17 cellular contexts compared by ENCODE assay signal in the genomic region with DNA sequence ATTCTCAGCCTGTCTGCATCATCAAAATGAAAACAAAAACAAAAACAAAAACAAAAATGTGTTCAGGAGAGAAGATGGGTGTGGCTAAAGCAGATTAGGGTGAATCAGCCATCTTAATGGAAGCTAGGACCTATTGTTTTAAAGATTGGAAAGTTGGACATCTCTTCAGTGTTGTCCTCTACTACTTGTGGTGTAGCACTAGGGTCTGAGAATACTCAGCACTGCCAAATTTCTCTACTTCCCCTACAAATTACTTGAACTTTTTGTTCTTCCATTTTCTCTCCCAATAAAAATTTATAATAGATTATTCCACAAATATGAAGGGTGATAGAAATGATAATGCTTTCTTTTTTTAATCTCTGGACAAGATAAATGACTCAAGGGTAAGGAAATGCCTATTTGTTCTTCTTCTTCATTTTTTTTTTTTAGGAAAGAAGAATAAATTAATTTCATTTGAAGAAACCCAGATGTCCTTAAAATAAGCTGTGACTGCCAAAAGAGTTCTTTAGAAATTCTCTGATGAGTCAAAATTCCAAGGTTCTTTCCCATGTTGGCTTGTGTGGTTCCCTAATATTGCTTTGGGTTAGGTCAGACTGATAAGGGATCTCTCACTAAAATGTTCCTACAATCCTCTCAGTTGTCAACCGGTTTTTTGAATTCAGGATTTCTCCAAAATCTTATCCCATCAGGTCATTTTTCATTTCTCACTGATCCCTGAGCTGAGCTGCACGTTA.
A peak's percentile ranks its signal among the peaks of the same experiment; 100 is the strongest.
DNase-seq lines count a peak whose midpoint lies in the region; ATAC-seq, FAIRE-seq and TF ChIP-seq lines count a peak whose summit lies in the region.
"Had no signal": no experiment of that assay in that cellular context is flagged by ENCODE, and none has a peak within 500 bp of the region (broad histone marks: within the 10 kb centered on the region; RNA-seq: fewer than 3 reads in every experiment).

No MANE protein-coding gene starts in this region.

- POLR2A ChIA-PET in K562 (lab: Yijun Ruan, JAX), result no interaction called here

- TF ChIP-seq POLR2A in K562 (conservative IDR thresholded peaks at IDR 0.05), result no peak

- no peak for TF ChIP-seq RAD21 in K562 (CRISPR knock-in tag; conservative IDR thresholded peaks at IDR 0.05 in 1 of 2, IDR thresholded peaks at IDR 0.05 in 1 of 2)

- WGBS in K562 (ENCODE audit: insufficient coverage, low coverage, missing lambda C conversion rate), result 22% methylated on average over 2 of the region's 2 CpGs
- WGBS in heart right ventricle, 2 donors, result 53 to 71% methylated on average over 2 of the region's 2 CpGs
- 59 to 60% methylated on average over 2 of the region's 2 CpGs for WGBS in aorta, 2 donors
- WGBS in small intestine, 3 donors, result 55 to 63% (median 59%) methylated on average over 2 of the region's 2 CpGs

- H3K27me3 ChIP-seq in K562 (ENCODE audit: control insufficient read depth in 2 of 2, insufficient read depth in 2 of 2, low read length in 2 of 2) (no peaks in the 10 kb centered on the region), heart right ventricle (no peaks in the 10 kb centered on the region), aorta (ENCODE audit: control insufficient read depth in 1 of 2, insufficient read depth in 2 of 2, low read length in 1 of 2) (no peaks in the 10 kb centered on the region), small intestine (ENCODE audit: control insufficient read depth in 2 of 2, insufficient read depth in 2 of 2, low read length in 2 of 2) (no peaks in the 10 kb centered on the region)
- H3K27me3 ChIP-seq: transverse colon had no signal

- intact Hi-C loops in Right ventricle myocardium inferior (cut with DNase I) (no loop called here), cardiac septum (cut with DNase I) (loop anchor here (10.0 kb wide), 1 partner anchor 566 kb away; a partner anchor contains a TSS), K562 (cut with micrococcal nuclease) (no loop called here), heart right ventricle (cut with DNase I) (no loop called here), aorta (cut with DNase I) (no loop called here)

- TF ChIP-seq CTCF in K562 (IDR thresholded peaks at IDR 0.05 in 2 of 3, conservative IDR thresholded peaks at IDR 0.05 in 1 of 3; ENCODE audit: insufficient read depth in 2 of 3, low read depth in 1 of 3, low read length in 3 of 3), result no peak
- TF ChIP-seq CTCF in heart right ventricle (IDR thresholded peaks at IDR 0.05), result no peak

- no peaks in the 10 kb centered on the region for H3K36me3 ChIP-seq in K562 (ENCODE audit: control insufficient read depth, insufficient read depth, low read length)
- no peaks in the 10 kb centered on the region for H3K36me3 ChIP-seq in heart right ventricle
- no peaks in the 10 kb centered on the region for H3K36me3 ChIP-seq in aorta (ENCODE audit: control insufficient read depth in 1 of 2, insufficient read depth in 2 of 2, low read length in 1 of 2)
- no peaks in the 10 kb centered on the region for H3K36me3 ChIP-seq in small intestine (ENCODE audit: control insufficient read depth in 2 of 2, insufficient read depth in 2 of 2, low read length in 2 of 2)
- H3K36me3 ChIP-seq: lower lobe of right lung, transverse colon had no signal

- in situ Hi-C loops in K562 (cut with MboI), result no loop called here

- H2AFZ ChIP-seq in K562 (ENCODE audit: low read depth, low read length), result 0 out of 2 replicates have a peak overlapping the region, but pooled peaks have one; percentile 34

- H3K4me3 ChIP-seq in K562 (no peak overlapping the region), heart right ventricle (no peak overlapping the region), aorta (ENCODE audit: low read length in 2 of 2) (no peak overlapping the region), small intestine (ENCODE audit: low read depth in 1 of 2, low read length in 2 of 2) (no peak overlapping the region)
- H3K4me3 ChIP-seq: lower lobe of right lung, transverse colon had no signal

- H3K4me1 ChIP-seq in K562 (replicated peaks in 1 of 2; ENCODE audit: control insufficient read depth in 2 of 2, insufficient read depth in 2 of 2, low read length in 2 of 2), result peaks cover 0 to 3% of the 10 kb centered on the region in 2 experiments; a peak in 1 of 5 replicates
- peaks cover 0 to 22% (median 0%) of the 10 kb centered on the region in 9 donors for H3K4me1 ChIP-seq in heart right ventricle
- no peaks in the 10 kb centered on the region for H3K4me1 ChIP-seq in aorta (ENCODE audit: control insufficient read depth in 1 of 2, insufficient read depth in 2 of 2, low read length in 2 of 2)
- no peaks in the 10 kb centered on the region for H3K4me1 ChIP-seq in small intestine (ENCODE audit: control insufficient read depth in 2 of 2, insufficient read depth in 1 of 2, low read depth in 1 of 2, low read length in 1 of 2)
- H3K4me1 ChIP-seq: lower lobe of right lung, transverse colon had no signal

- BruUV-seq in K562 (replicated peaks; lab: Mats Ljungman, UMichigan), result no TSS peak

- peak; percentile 88 for ATAC-seq in Right ventricle myocardium inferior
- no peak for ATAC-seq in K562
- ATAC-seq in heart right ventricle, result peak in 5 of 8 donors; percentile 37 to 81 (median 50)
- ATAC-seq in aorta (ENCODE audit: low FRiP score), result peak; percentile 68
- ATAC-seq: activated naive CD8-positive, alpha-beta T cell treated with anti-CD3 and anti-CD28 coated beads, Interleukin-2, amount 50 U/mL, for 24 hours; activated T-helper 17 cell treated with anti-CD3 and anti-CD28 coated beads, Interleukin-2, amount 50 U/mL, for 72 hours; lower lobe of right lung; natural killer cell treated with Interleukin-12 subunit alpha and Interleukin-12 subunit beta and Interleukin-15 and Interleukin-18, amount 100 ng/mL, for 72 hours; stimulated activated naive B cell treated with anti-CD40 and anti-IgM and Interleukin-4, amounts not matched to agents 10 μg/mL and 1 μg/mL and 100 μg/mL, for 72 hours had no signal

- FAIRE-seq in K562 (lab: Jason Lieb, UNC) (no peak), small intestine (lab: Jason Lieb, UNC) (no peak)

- H3K27ac ChIP-seq in K562 (ENCODE audit: extremely low read depth, low read depth, low read length), result no peak overlapping the region
- H3K27ac ChIP-seq in heart right ventricle, result peak overlapping the region in 7 of 10 donors; percentile 7 to 57 (median 35)
- no peak overlapping the region for H3K27ac ChIP-seq in aorta (ENCODE audit: low read depth in 1 of 2, low read length in 2 of 2)
- H3K27ac ChIP-seq in small intestine (ENCODE audit: low read depth in 1 of 2, low read length in 1 of 2), result no peak overlapping the region
- H3K27ac ChIP-seq: lower lobe of right lung, transverse colon had no signal

- no peaks in the 10 kb centered on the region for H4K20me1 ChIP-seq in K562 (replicated peaks; ENCODE audit: control insufficient read depth, insufficient read depth, low read length)

- H3K9ac ChIP-seq in K562 (ENCODE audit: insufficient read depth in 1 of 2, low read depth in 2 of 2, low read length in 2 of 2), result no peak overlapping the region

- no peak for DNase-seq in Right ventricle myocardium inferior (ENCODE audit: missing footprints)
- DNase-seq in cardiac septum (ENCODE audit: low spot score), result no peak
- DNase-seq in K562 (ENCODE audit: extremely low read depth in 1 of 4, low spot score in 3 of 4), result no peak
- DNase-seq in heart right ventricle, result no peak
- no peak for DNase-seq in aorta
- no peak for DNase-seq in small intestine
- DNase-seq in HuH-7.5 (ENCODE audit: low spot score), result no peak
- no peak for DNase-seq in NCI-H146 treated with DMSO at 0.1 percent for 48 hours (lab: John Stamatoyannopoulos, UW; ENCODE audit: unreplicated experiment)
- DNase-seq: 8988T; activated naive CD8-positive, alpha-beta T cell treated with anti-CD3 and anti-CD28 coated beads, Interleukin-2, amount 50 U/mL, for 24 hours; CD4-positive, alpha-beta T cell; lower lobe of right lung; NCI-H1694 treated with DMSO at 0.1 percent for 48 hours; stimulated activated naive B cell treated with anti-CD40 and anti-IgM and Interleukin-4, amounts not matched to agents 10 μg/mL and 1 μg/mL and 100 μg/mL, for 72 hours; transverse colon had no signal

- CTCF ChIA-PET in K562 (lab: Yijun Ruan, JAX; ENCODE audit: low intra/inter-chr PET ratio), result no interaction called here

- no peaks in the 10 kb centered on the region for H3K79me2 ChIP-seq in K562 (ENCODE audit: control insufficient read depth, insufficient read depth, low read length)

- no peak for TF ChIP-seq EP300 in K562 (IDR thresholded peaks at IDR 0.05; ENCODE audit: low read length)

- H3K9me3 ChIP-seq in K562 (replicated peaks; ENCODE audit: control insufficient read depth, insufficient read depth, low read depth, low read length), result no peaks in the 10 kb centered on the region
- H3K9me3 ChIP-seq in heart right ventricle, result peaks cover 0 to 9% (median 0%) of the 10 kb centered on the region in 11 donors
- H3K9me3 ChIP-seq in aorta (ENCODE audit: control insufficient read depth, low read length), result no peaks in the 10 kb centered on the region
- H3K9me3 ChIP-seq in small intestine (ENCODE audit: control insufficient read depth, low read depth), result no peaks in the 10 kb centered on the region
- H3K9me3 ChIP-seq: lower lobe of right lung, transverse colon had no signal

- H3K4me2 ChIP-seq in K562 (ENCODE audit: insufficient read depth, low read length), result no peak overlapping the region

- no peaks in the 10 kb centered on the region for H3K9me1 ChIP-seq in K562 (ENCODE audit: control insufficient read depth, insufficient read depth, low read length)

TF ChIP-seq in K562, 482 proteins besides CTCF, POLR2A, EP300 and RAD21 (continues in another document):
- TF ChIP-seq, protein P1, sequence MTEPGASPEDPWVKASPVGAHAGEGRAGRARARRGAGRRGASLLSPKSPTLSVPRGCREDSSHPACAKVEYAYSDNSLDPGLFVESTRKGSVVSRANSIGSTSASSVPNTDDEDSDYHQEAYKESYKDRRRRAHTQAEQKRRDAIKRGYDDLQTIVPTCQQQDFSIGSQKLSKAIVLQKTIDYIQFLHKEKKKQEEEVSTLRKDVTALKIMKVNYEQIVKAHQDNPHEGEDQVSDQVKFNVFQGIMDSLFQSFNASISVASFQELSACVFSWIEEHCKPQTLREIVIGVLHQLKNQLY (CRISPR knock-in tag; conservative IDR thresholded peaks at IDR 0.05), result no peak
- no peak for TF ChIP-seq ZBTB17 (CRISPR knock-in tag; IDR thresholded peaks at IDR 0.05)
- no peak for TF ChIP-seq ETV6 (IDR thresholded peaks at IDR 0.05; ENCODE audit: borderline replicate concordance in 1 of 2, low read depth in 2 of 2, low read length in 1 of 2)
- no peak for TF ChIP-seq ETV6 (CRISPR knock-in tag; IDR thresholded peaks at IDR 0.05; ENCODE audit: borderline replicate concordance)
- no peak for TF ChIP-seq NCOR1 (IDR thresholded peaks at IDR 0.05)
- no peak for TF ChIP-seq CHD4 (IDR thresholded peaks at IDR 0.05; ENCODE audit: insufficient read depth, insufficient replicate concordance, low read depth, low read length, poor library complexity, severe bottlenecking)
- no peak for TF ChIP-seq FOXK1 (CRISPR knock-in tag; IDR thresholded peaks at IDR 0.05; ENCODE audit: borderline replicate concordance)
- no peak for TF ChIP-seq PRMT5 (CRISPR knock-in tag; IDR thresholded peaks at IDR 0.05)

Comparison
In these comparisons a context has a peak if more than half of its experiments do, and no peak if none do; other contexts are left out.
1. H3K27ac ChIP-seq: peak in heart right ventricle (7 of 10); none in K562 (single experiment), aorta (0 of 2) and small intestine (0 of 2).